Comparison of ENCODE assay signal across 1 cellular context in the genomic region with DNA sequence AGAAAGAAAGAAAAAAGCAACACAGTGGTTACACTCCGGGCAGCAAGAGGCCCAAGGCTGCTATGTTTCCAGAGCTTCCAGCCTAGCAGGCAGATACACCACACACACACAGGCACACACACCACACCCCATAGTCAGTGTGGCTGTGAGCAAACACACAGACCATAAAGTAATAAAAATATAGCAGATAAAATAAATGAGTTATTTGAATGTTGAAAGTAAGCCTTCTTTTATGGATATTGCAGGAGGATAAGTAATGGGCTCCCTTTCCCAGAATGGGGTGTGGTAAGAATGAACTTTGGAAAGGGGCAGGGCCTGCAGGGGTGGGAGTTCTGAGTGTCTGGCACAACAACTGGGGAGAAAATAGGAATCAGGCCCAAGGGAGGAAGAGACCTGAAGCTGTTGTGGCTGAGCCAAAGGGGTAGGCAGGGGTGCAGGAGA.
A peak's percentile ranks its signal among the peaks of the same experiment; 100 is the strongest.
TF ChIP-seq lines count a peak whose summit lies in the region.

No MANE protein-coding gene starts in this region.

TF ChIP-seq in HepG2, 621 proteins besides CTCF, POLR2A, EP300 and RAD21 (continued from another document and continues in another):
- TF ChIP-seq, protein P1, sequence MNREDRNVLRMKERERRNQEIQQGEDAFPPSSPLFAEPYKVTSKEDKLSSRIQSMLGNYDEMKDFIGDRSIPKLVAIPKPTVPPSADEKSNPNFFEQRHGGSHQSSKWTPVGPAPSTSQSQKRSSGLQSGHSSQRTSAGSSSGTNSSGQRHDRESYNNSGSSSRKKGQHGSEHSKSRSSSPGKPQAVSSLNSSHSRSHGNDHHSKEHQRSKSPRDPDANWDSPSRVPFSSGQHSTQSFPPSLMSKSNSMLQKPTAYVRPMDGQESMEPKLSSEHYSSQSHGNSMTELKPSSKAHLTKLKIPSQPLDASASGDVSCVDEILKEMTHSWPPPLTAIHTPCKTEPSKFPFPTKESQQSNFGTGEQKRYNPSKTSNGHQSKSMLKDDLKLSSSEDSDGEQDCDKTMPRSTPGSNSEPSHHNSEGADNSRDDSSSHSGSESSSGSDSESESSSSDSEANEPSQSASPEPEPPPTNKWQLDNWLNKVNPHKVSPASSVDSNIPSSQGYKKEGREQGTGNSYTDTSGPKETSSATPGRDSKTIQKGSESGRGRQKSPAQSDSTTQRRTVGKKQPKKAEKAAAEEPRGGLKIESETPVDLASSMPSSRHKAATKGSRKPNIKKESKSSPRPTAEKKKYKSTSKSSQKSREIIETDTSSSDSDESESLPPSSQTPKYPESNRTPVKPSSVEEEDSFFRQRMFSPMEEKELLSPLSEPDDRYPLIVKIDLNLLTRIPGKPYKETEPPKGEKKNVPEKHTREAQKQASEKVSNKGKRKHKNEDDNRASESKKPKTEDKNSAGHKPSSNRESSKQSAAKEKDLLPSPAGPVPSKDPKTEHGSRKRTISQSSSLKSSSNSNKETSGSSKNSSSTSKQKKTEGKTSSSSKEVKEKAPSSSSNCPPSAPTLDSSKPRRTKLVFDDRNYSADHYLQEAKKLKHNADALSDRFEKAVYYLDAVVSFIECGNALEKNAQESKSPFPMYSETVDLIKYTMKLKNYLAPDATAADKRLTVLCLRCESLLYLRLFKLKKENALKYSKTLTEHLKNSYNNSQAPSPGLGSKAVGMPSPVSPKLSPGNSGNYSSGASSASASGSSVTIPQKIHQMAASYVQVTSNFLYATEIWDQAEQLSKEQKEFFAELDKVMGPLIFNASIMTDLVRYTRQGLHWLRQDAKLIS (CRISPR knock-in tag; IDR thresholded peaks at IDR 0.05), result no peak
- TF ChIP-seq ZC3H4 (CRISPR knock-in tag; IDR thresholded peaks at IDR 0.05; ENCODE audit: borderline replicate concordance) (no peak), SETDB1 (CRISPR knock-in tag; IDR thresholded peaks at IDR 0.05; ENCODE audit: borderline replicate concordance) (no peak), ARNTL (CRISPR knock-in tag; IDR thresholded peaks at IDR 0.05) (no peak), CEBPG (CRISPR knock-in tag; IDR thresholded peaks at IDR 0.05) (peak; percentile 53; the same call in 1 of the 2 replicates), MAF1 (CRISPR knock-in tag; IDR thresholded peaks at IDR 0.05; ENCODE audit: borderline replicate concordance) (no peak), TBL1XR1 (IDR thresholded peaks at IDR 0.05; ENCODE audit: borderline replicate concordance, low read length, partially characterized antibody) (no peak), ZNF841 (CRISPR knock-in tag; IDR thresholded peaks at IDR 0.05; ENCODE audit: borderline replicate concordance) (no peak), CAMTA2 (CRISPR knock-in tag; IDR thresholded peaks at IDR 0.05; ENCODE audit: borderline replicate concordance) (no peak), TBX3 (IDR thresholded peaks at IDR 0.05; ENCODE audit: borderline replicate concordance) (no peak), TEAD3 (CRISPR knock-in tag; optimal IDR thresholded peaks at IDR 0.05; ENCODE audit: borderline replicate concordance) (peak; percentile 13), TFDP1 (CRISPR knock-in tag; IDR thresholded peaks at IDR 0.05; ENCODE audit: borderline replicate concordance) (no peak), THAP11 (CRISPR knock-in tag; IDR thresholded peaks at IDR 0.05) (peak; percentile 24; the same call in 1 of the 2 replicates), ZNF263 (CRISPR knock-in tag; IDR thresholded peaks at IDR 0.05) (no peak), CEBPB (IDR thresholded peaks at IDR 0.05; ENCODE audit: borderline replicate concordance, low read depth, low read length) (peak; percentile 43; the same call in 1 of the 2 replicates), SKIL (CRISPR knock-in tag; IDR thresholded peaks at IDR 0.05; ENCODE audit: borderline replicate concordance) (0 out of 2 replicates have a peak, but pooled peaks have one; percentile 13), PHB2 (IDR thresholded peaks at IDR 0.05; ENCODE audit: partially characterized antibody) (no peak), GATAD2A (CRISPR knock-in tag; IDR thresholded peaks at IDR 0.05) (peak; percentile 56; the same call in 1 of the 2 replicates), POGK (CRISPR knock-in tag; conservative IDR thresholded peaks at IDR 0.05) (no peak), ZNF747 (CRISPR knock-in tag; IDR thresholded peaks at IDR 0.05; ENCODE audit: borderline replicate concordance) (no peak), ZMAT5 (CRISPR knock-in tag; IDR thresholded peaks at IDR 0.05; ENCODE audit: borderline replicate concordance, low read depth) (no peak), ZFP1 (CRISPR knock-in tag; IDR thresholded peaks at IDR 0.05) (no peak), ZNF816 (CRISPR knock-in tag; IDR thresholded peaks at IDR 0.05; ENCODE audit: borderline replicate concordance) (no peak), SNAI1 (CRISPR knock-in tag; IDR thresholded peaks at IDR 0.05; ENCODE audit: borderline replicate concordance) (peak; percentile 64; the same call in 1 of the 2 replicates), ZNF430 (CRISPR knock-in tag; IDR thresholded peaks at IDR 0.05) (no peak), TSC22D2 (CRISPR knock-in tag; IDR thresholded peaks at IDR 0.05; ENCODE audit: borderline replicate concordance) (0 out of 2 replicates have a peak, but pooled peaks have one; percentile 33), POLR2G (IDR thresholded peaks at IDR 0.05; ENCODE audit: low read depth, low read length) (0 out of 2 replicates have a peak, but pooled peaks have one; percentile 19), GTF3A (CRISPR knock-in tag; conservative IDR thresholded peaks at IDR 0.05) (no peak), PAX8 (CRISPR knock-in tag; IDR thresholded peaks at IDR 0.05; ENCODE audit: borderline replicate concordance) (no peak), SUZ12 (IDR thresholded peaks at IDR 0.05; ENCODE audit: low read depth, low read length) (no peak), MTA3 (CRISPR knock-in tag; IDR thresholded peaks at IDR 0.05) (no peak)
- TF ChIP-seq, protein P2, sequence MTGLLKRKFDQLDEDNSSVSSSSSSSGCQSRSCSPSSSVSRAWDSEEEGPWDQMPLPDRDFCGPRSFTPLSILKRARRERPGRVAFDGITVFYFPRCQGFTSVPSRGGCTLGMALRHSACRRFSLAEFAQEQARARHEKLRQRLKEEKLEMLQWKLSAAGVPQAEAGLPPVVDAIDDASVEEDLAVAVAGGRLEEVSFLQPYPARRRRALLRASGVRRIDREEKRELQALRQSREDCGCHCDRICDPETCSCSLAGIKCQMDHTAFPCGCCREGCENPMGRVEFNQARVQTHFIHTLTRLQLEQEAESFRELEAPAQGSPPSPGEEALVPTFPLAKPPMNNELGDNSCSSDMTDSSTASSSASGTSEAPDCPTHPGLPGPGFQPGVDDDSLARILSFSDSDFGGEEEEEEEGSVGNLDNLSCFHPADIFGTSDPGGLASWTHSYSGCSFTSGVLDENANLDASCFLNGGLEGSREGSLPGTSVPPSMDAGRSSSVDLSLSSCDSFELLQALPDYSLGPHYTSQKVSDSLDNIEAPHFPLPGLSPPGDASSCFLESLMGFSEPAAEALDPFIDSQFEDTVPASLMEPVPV (CRISPR knock-in tag; IDR thresholded peaks at IDR 0.05), result no peak
- TF ChIP-seq, protein P3, sequence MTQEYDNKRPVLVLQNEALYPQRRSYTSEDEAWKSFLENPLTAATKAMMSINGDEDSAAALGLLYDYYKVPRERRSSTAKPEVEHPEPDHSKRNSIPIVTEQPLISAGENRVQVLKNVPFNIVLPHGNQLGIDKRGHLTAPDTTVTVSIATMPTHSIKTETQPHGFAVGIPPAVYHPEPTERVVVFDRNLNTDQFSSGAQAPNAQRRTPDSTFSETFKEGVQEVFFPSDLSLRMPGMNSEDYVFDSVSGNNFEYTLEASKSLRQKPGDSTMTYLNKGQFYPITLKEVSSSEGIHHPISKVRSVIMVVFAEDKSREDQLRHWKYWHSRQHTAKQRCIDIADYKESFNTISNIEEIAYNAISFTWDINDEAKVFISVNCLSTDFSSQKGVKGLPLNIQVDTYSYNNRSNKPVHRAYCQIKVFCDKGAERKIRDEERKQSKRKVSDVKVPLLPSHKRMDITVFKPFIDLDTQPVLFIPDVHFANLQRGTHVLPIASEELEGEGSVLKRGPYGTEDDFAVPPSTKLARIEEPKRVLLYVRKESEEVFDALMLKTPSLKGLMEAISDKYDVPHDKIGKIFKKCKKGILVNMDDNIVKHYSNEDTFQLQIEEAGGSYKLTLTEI (CRISPR knock-in tag; conservative IDR thresholded peaks at IDR 0.05), result no peak
- TF ChIP-seq, protein P4, sequence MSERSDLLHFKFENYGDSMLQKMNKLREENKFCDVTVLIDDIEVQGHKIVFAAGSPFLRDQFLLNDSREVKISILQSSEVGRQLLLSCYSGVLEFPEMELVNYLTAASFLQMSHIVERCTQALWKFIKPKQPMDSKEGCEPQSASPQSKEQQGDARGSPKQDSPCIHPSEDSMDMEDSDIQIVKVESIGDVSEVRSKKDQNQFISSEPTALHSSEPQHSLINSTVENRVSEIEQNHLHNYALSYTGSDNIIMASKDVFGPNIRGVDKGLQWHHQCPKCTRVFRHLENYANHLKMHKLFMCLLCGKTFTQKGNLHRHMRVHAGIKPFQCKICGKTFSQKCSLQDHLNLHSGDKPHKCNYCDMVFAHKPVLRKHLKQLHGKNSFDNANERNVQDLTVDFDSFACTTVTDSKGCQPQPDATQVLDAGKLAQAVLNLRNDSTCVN (CRISPR knock-in tag; IDR thresholded peaks at IDR 0.05; ENCODE audit: borderline replicate concordance), result no peak
- TF ChIP-seq, protein P5, sequence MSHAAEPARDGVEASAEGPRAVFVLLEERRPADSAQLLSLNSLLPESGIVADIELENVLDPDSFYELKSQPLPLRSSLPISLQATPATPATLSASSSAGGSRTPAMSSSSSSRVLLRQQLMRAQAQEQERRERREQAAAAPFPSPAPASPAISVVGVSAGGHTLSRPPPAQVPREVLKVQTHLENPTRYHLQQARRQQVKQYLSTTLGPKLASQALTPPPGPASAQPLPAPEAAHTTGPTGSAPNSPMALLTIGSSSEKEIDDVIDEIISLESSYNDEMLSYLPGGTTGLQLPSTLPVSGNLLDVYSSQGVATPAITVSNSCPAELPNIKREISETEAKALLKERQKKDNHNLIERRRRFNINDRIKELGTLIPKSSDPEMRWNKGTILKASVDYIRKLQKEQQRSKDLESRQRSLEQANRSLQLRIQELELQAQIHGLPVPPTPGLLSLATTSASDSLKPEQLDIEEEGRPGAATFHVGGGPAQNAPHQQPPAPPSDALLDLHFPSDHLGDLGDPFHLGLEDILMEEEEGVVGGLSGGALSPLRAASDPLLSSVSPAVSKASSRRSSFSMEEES (CRISPR knock-in tag; IDR thresholded peaks at IDR 0.05), result no peak; the same call in 1 of the 2 replicates
- TF ChIP-seq, protein P6, sequence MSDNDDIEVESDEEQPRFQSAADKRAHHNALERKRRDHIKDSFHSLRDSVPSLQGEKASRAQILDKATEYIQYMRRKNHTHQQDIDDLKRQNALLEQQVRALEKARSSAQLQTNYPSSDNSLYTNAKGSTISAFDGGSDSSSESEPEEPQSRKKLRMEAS (IDR thresholded peaks at IDR 0.05), result no peak
